ENCODE assay signal across 12 cellular contexts in genomic region chr13:98540476-98540875, GRCh38. TPM values are rescaled to one million over a fixed set of nuclear protein-coding genes. Genes with fewer than 3 reads are reported as not detected.
DNase-seq lines count a peak whose midpoint lies in the region; ATAC-seq and TF ChIP-seq lines count a peak whose summit lies in the region.
"Had no signal": no experiment of that assay in that cellular context is flagged by ENCODE, and none has a peak within 500 bp of the region (broad histone marks: within the 10 kb centered on the region; RNA-seq: fewer than 3 reads in every experiment).

No MANE protein-coding gene starts in this region.

- TF ChIP-seq POLR2A in sigmoid colon (IDR thresholded peaks at IDR 0.05), result no peak

- H3K9me3 Mint-ChIP-seq in CD8-positive, alpha-beta memory T cell, result no peaks in the 10 kb centered on the region
- no peaks in the 10 kb centered on the region for H3K9me3 Mint-ChIP-seq in HFFc6
- H3K9me3 Mint-ChIP-seq: immature natural killer cell had no signal

- 69 to 74% methylated on average over 1 of the region's 1 CpG for WGBS in sigmoid colon, 2 donors

- no peak for TF ChIP-seq CTCF in HFFc6 (IDR thresholded peaks at IDR 0.05)
- no peak for TF ChIP-seq CTCF in cardiac fibroblast (IDR thresholded peaks at IDR 0.05; ENCODE audit: low read depth, low read length)
- TF ChIP-seq CTCF in sigmoid colon (IDR thresholded peaks at IDR 0.05), result no peak

- POLR2A ChIA-PET in CD8-positive, alpha-beta memory T cell (lab: Charles Lee), result interaction anchor here (0.7 kb wide), 1 partner anchor 35 kb away, joined by 4 read pairs; no protein-coding TSS in a partner anchor

- H3K4me3 Mint-ChIP-seq in CD8-positive, alpha-beta memory T cell, result peak overlapping the region in 3 of 7 donors; percentile 5 to 28 (median 17)
- H3K4me3 Mint-ChIP-seq in HFFc6, result peak overlapping the region; percentile 64
- H3K4me3 Mint-ChIP-seq: immature natural killer cell had no signal

- no peak for TF ChIP-seq EP300 in sigmoid colon (IDR thresholded peaks at IDR 0.05)

- H3K36me3 ChIP-seq in CD8-positive, alpha-beta memory T cell (ENCODE audit: insufficient read depth, low read length), result no peaks in the 10 kb centered on the region
- no peaks in the 10 kb centered on the region for H3K36me3 ChIP-seq in sigmoid colon
- H3K36me3 ChIP-seq: HAP-1 had no signal

- no peak overlapping the region for H3K4me3 ChIP-seq in CD8-positive, alpha-beta memory T cell (ENCODE audit: low read length)
- H3K4me3 ChIP-seq in cardiac fibroblast (replicated peaks in 1 of 2; ENCODE audit: low read depth in 2 of 2, low read length in 2 of 2) (no peak overlapping the region), sigmoid colon (no peak overlapping the region)
- H3K4me3 ChIP-seq: HAP-1 had no signal

- no peaks in the 10 kb centered on the region for H3K9me3 ChIP-seq in CD8-positive, alpha-beta memory T cell (ENCODE audit: low read length)
- no peaks in the 10 kb centered on the region for H3K9me3 ChIP-seq in sigmoid colon
- H3K9me3 ChIP-seq: HAP-1 had no signal

- DNase-seq in CD8-positive, alpha-beta memory T cell, result no peak
- DNase-seq in HFFc6 (peak; percentile 29), cardiac fibroblast (ENCODE audit: low read depth in 2 of 2) (peak; percentile 12 to 25), sigmoid colon (peak; percentile 65), ureter (ENCODE audit: low spot score) (no peak)
- no peak for DNase-seq in central memory CD4-positive, alpha-beta T cell
- DNase-seq: immature natural killer cell; stimulated activated CD4-positive, alpha-beta T cell treated with anti-CD3 and anti-CD28 coated beads, Interleukin-4, amount 100 ng/mL, for 1 hour had no signal

- H3K4me1 Mint-ChIP-seq in CD8-positive, alpha-beta memory T cell, result peaks cover 90 to 99% (median 93%) of the 10 kb centered on the region in 3 donors
- peaks cover 89% of the 10 kb centered on the region for H3K4me1 Mint-ChIP-seq in HFFc6 (ENCODE audit: low read depth)

- H3K36me3 Mint-ChIP-seq in CD8-positive, alpha-beta memory T cell, result peaks cover 3 to 34% (median 5%) of the 10 kb centered on the region in 3 donors
- H3K36me3 Mint-ChIP-seq in HFFc6 (ENCODE audit: low read depth), result peaks cover 13% of the 10 kb centered on the region

- CTCF ChIA-PET in CD8-positive, alpha-beta memory T cell (lab: Charles Lee), result interaction anchor here (0.7 to 1.3 kb wide), 3 partner anchors 9 to 12 kb away, joined by 3 to 7 read pairs (median 3); no protein-coding TSS in a partner anchor

- intact Hi-C loops in sigmoid colon (cut with DNase I), result no loop called here

- no peak overlapping the region for H3K27ac ChIP-seq in CD8-positive, alpha-beta memory T cell (ENCODE audit: low read depth, low read length)
- peak overlapping the region in 3 of 4 donors; percentile 54 to 68 (median 54) for H3K27ac ChIP-seq in sigmoid colon
- H3K27ac ChIP-seq: C4-2B had no signal

- H3K4me1 ChIP-seq in CD8-positive, alpha-beta memory T cell (ENCODE audit: insufficient read depth, low read length), result peaks cover 91% of the 10 kb centered on the region
- H3K4me1 ChIP-seq in sigmoid colon, result peaks cover 0 to 94% (median 83%) of the 10 kb centered on the region in 4 donors
- H3K4me1 ChIP-seq: HAP-1 had no signal

- no peaks in the 10 kb centered on the region for H3K27me3 Mint-ChIP-seq in CD8-positive, alpha-beta memory T cell
- H3K27me3 Mint-ChIP-seq in HFFc6 (ENCODE audit: insufficient read depth), result peaks cover 5% of the 10 kb centered on the region; the same call in 1 of the 2 replicates

- ATAC-seq in HG02759 (IDR thresholded peaks at IDR 0.05; ENCODE audit: unreplicated experiment) (no peak), HG03108 (IDR thresholded peaks at IDR 0.05; ENCODE audit: unreplicated experiment) (no peak)

- no peaks in the 10 kb centered on the region for H3K27me3 ChIP-seq in CD8-positive, alpha-beta memory T cell (ENCODE audit: insufficient read depth, low read length, poor library complexity, severe bottlenecking)
- H3K27me3 ChIP-seq in sigmoid colon, result no peaks in the 10 kb centered on the region

- H3K27ac Mint-ChIP-seq in CD8-positive, alpha-beta memory T cell, result peak overlapping the region in 5 of 8 donors; percentile 21 to 85 (median 56)
- H3K27ac Mint-ChIP-seq in HFFc6, result peak overlapping the region; percentile 95

RNA-seq across cellular contexts. Expression of gene STK24, which starts 36.4 kb away (rescaled TPM):
- total RNA-seq in CD8-positive, alpha-beta memory T cell, result 100 to 1,000 TPM; 149 to 150 TPM
- 63.6 TPM for polyA plus RNA-seq in CD8-positive, alpha-beta memory T cell
- total RNA-seq in HFFc6 (2021; fragmentation: NEBNext Ultra II Directional; extraction: Animal tissue kit (Norgen Biotek cat#: 25700)), result 10 to 100 TPM; 72.2 to 89.8 (median 80.5) TPM
- 10 to 100 TPM; 59.7 to 78.9 (median 64.4) TPM for total RNA-seq in sigmoid colon
- 100 to 1,000 TPM; 104 to 200 (median 118) TPM for polyA plus RNA-seq in sigmoid colon
- 160 TPM for total RNA-seq in ureter

Comparison
In these comparisons a context has a peak if more than half of its experiments do, and no peak if none do; other contexts are left out.
1. DNase-seq: peak in HFFc6 (single experiment), cardiac fibroblast (2 of 2) and sigmoid colon (single experiment); none in CD8-positive, alpha-beta memory T cell (0 of 5), central memory CD4-positive, alpha-beta T cell (single experiment) and ureter (single experiment).